Comparison of ENCODE assay signal across 2 cellular contexts in the genomic region with DNA sequence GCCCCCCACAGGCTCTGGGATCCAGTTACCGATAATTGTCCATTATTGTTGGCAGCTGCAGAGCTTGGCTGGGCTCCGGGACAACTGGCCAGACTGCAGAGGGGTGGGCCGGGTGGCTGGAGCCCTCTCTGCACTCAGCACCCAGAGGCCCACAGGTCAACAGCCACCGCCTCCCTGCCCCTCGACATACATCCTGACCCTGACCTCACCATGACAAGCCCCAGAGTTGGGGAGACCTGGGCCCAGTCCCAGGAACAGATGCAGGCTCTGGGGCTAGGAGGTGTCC.
A peak's percentile ranks its signal among the peaks of the same experiment; 100 is the strongest.
TF ChIP-seq lines count a peak whose summit lies in the region.

No MANE protein-coding gene starts in this region.

TF ChIP-seq in liver, 16 proteins besides CTCF, POLR2A, EP300 and RAD21:
- TF ChIP-seq NR2F2 (IDR thresholded peaks at IDR 0.05) (peak; percentile 64), YY1 (IDR thresholded peaks at IDR 0.05) (no peak)

TF ChIP-seq in HepG2, 621 proteins besides CTCF, POLR2A, EP300 and RAD21:
- TF ChIP-seq ISL2 (CRISPR knock-in tag; IDR thresholded peaks at IDR 0.05) (no peak), ISX (CRISPR knock-in tag; conservative IDR thresholded peaks at IDR 0.05) (no peak), RCOR2 (CRISPR knock-in tag; IDR thresholded peaks at IDR 0.05) (no peak), HNRNPLL (IDR thresholded peaks at IDR 0.05; ENCODE audit: low read depth, low read length, poor library complexity, severe bottlenecking) (no peak), TRIM24 (CRISPR knock-in tag; IDR thresholded peaks at IDR 0.05) (no peak), FOXK2 (IDR thresholded peaks at IDR 0.05) (no peak), ZNF451 (CRISPR knock-in tag; IDR thresholded peaks at IDR 0.05) (no peak), ZNF501 (CRISPR knock-in tag; IDR thresholded peaks at IDR 0.05) (no peak), MEIS2 (CRISPR knock-in tag; IDR thresholded peaks at IDR 0.05) (no peak), PPARG (CRISPR knock-in tag; conservative IDR thresholded peaks at IDR 0.05) (no peak), ZIK1 (CRISPR knock-in tag; IDR thresholded peaks at IDR 0.05; ENCODE audit: borderline replicate concordance, low read depth) (no peak), TCF7L2 (IDR thresholded peaks at IDR 0.05; ENCODE audit: low read depth, low read length) (no peak), POLR2AphosphoS5 (IDR thresholded peaks at IDR 0.05; ENCODE audit: low read depth, low read length) (no peak), ZNF879 (CRISPR knock-in tag; IDR thresholded peaks at IDR 0.05) (no peak), HNRNPH1 (optimal IDR thresholded peaks at IDR 0.05; ENCODE audit: low read depth, low read length) (no peak)
- TF ChIP-seq, protein P1, sequence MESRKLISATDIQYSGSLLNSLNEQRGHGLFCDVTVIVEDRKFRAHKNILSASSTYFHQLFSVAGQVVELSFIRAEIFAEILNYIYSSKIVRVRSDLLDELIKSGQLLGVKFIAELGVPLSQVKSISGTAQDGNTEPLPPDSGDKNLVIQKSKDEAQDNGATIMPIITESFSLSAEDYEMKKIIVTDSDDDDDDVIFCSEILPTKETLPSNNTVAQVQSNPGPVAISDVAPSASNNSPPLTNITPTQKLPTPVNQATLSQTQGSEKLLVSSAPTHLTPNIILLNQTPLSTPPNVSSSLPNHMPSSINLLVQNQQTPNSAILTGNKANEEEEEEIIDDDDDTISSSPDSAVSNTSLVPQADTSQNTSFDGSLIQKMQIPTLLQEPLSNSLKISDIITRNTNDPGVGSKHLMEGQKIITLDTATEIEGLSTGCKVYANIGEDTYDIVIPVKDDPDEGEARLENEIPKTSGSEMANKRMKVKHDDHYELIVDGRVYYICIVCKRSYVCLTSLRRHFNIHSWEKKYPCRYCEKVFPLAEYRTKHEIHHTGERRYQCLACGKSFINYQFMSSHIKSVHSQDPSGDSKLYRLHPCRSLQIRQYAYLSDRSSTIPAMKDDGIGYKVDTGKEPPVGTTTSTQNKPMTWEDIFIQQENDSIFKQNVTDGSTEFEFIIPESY (CRISPR knock-in tag; IDR thresholded peaks at IDR 0.05) = no peak
- TF ChIP-seq, protein P2, sequence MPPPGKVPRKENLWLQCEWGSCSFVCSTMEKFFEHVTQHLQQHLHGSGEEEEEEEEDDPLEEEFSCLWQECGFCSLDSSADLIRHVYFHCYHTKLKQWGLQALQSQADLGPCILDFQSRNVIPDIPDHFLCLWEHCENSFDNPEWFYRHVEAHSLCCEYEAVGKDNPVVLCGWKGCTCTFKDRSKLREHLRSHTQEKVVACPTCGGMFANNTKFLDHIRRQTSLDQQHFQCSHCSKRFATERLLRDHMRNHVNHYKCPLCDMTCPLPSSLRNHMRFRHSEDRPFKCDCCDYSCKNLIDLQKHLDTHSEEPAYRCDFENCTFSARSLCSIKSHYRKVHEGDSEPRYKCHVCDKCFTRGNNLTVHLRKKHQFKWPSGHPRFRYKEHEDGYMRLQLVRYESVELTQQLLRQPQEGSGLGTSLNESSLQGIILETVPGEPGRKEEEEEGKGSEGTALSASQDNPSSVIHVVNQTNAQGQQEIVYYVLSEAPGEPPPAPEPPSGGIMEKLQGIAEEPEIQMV (CRISPR knock-in tag; IDR thresholded peaks at IDR 0.05; ENCODE audit: low read depth) = no peak
- TF ChIP-seq, protein P3, sequence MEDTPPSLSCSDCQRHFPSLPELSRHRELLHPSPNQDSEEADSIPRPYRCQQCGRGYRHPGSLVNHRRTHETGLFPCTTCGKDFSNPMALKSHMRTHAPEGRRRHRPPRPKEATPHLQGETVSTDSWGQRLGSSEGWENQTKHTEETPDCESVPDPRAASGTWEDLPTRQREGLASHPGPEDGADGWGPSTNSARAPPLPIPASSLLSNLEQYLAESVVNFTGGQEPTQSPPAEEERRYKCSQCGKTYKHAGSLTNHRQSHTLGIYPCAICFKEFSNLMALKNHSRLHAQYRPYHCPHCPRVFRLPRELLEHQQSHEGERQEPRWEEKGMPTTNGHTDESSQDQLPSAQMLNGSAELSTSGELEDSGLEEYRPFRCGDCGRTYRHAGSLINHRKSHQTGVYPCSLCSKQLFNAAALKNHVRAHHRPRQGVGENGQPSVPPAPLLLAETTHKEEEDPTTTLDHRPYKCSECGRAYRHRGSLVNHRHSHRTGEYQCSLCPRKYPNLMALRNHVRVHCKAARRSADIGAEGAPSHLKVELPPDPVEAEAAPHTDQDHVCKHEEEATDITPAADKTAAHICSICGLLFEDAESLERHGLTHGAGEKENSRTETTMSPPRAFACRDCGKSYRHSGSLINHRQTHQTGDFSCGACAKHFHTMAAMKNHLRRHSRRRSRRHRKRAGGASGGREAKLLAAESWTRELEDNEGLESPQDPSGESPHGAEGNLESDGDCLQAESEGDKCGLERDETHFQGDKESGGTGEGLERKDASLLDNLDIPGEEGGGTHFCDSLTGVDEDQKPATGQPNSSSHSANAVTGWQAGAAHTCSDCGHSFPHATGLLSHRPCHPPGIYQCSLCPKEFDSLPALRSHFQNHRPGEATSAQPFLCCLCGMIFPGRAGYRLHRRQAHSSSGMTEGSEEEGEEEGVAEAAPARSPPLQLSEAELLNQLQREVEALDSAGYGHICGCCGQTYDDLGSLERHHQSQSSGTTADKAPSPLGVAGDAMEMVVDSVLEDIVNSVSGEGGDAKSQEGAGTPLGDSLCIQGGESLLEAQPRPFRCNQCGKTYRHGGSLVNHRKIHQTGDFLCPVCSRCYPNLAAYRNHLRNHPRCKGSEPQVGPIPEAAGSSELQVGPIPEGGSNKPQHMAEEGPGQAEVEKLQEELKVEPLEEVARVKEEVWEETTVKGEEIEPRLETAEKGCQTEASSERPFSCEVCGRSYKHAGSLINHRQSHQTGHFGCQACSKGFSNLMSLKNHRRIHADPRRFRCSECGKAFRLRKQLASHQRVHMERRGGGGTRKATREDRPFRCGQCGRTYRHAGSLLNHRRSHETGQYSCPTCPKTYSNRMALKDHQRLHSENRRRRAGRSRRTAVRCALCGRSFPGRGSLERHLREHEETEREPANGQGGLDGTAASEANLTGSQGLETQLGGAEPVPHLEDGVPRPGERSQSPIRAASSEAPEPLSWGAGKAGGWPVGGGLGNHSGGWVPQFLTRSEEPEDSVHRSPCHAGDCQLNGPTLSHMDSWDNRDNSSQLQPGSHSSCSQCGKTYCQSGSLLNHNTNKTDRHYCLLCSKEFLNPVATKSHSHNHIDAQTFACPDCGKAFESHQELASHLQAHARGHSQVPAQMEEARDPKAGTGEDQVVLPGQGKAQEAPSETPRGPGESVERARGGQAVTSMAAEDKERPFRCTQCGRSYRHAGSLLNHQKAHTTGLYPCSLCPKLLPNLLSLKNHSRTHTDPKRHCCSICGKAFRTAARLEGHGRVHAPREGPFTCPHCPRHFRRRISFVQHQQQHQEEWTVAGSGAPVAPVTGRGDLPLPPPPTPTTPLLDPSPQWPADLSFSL (CRISPR knock-in tag; IDR thresholded peaks at IDR 0.05) = no peak
- TF ChIP-seq, protein P4, sequence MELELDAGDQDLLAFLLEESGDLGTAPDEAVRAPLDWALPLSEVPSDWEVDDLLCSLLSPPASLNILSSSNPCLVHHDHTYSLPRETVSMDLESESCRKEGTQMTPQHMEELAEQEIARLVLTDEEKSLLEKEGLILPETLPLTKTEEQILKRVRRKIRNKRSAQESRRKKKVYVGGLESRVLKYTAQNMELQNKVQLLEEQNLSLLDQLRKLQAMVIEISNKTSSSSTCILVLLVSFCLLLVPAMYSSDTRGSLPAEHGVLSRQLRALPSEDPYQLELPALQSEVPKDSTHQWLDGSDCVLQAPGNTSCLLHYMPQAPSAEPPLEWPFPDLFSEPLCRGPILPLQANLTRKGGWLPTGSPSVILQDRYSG (CRISPR knock-in tag; IDR thresholded peaks at IDR 0.05) = no peak
